27 cellular contexts compared by ENCODE assay signal in genomic region chr1:116795482-116795829, GRCh38. TPM values are rescaled to one million over a fixed set of nuclear protein-coding genes. Genes with fewer than 3 reads are reported as not detected.
DNase-seq lines count a peak whose midpoint lies in the region; ATAC-seq and TF ChIP-seq lines count a peak whose summit lies in the region.
"Had no signal": no experiment of that assay in that cellular context is flagged by ENCODE, and none has a peak within 500 bp of the region (broad histone marks: within the 10 kb centered on the region; RNA-seq: fewer than 3 reads in every experiment).

No MANE protein-coding gene starts in this region.

- H3K27ac ChIP-seq in BLaER1 treated with 17β-estradiol and CSF1 and Interleukin-3, amounts not matched to agents 10 nM and 100 nM, result peak overlapping the region in 3 of 11 experiments; percentile 35 to 64 (median 56); a peak in 6 of 22 replicates
- no peak overlapping the region for H3K27ac ChIP-seq in OCI-LY7 (ENCODE audit: low read depth, low read length, poor library complexity, severe bottlenecking)
- H3K27ac ChIP-seq: PC-9, SJCRH30 had no signal

- BruUV-seq in OCI-LY7 (replicated peaks; lab: Mats Ljungman, UMichigan), result no TSS peak

- intact Hi-C loops in OCI-LY7 (cut with micrococcal nuclease; ENCODE audit: unreplicated experiment), result no loop called here

- H3K27ac Mint-ChIP-seq in central memory CD8-positive, alpha-beta T cell (ENCODE audit: low read depth), result peak overlapping the region; percentile 85
- H3K27ac Mint-ChIP-seq in natural killer cell treated with Interleukin-12 subunit alpha and Interleukin-12 subunit beta and Interleukin-15 and Interleukin-18, amount 100 ng/mL, for 72 hours, result peak overlapping the region; percentile 69 to 88
- H3K27ac Mint-ChIP-seq: GM23338, HFFc6 had no signal

- H3K4me3 Mint-ChIP-seq in central memory CD8-positive, alpha-beta T cell, result no peak overlapping the region
- no peak overlapping the region for H3K4me3 Mint-ChIP-seq in natural killer cell treated with Interleukin-12 subunit alpha and Interleukin-12 subunit beta and Interleukin-15 and Interleukin-18, amount 100 ng/mL, for 72 hours
- H3K4me3 Mint-ChIP-seq: GM23338, HFFc6 had no signal

- H3K9me3 ChIP-seq in BLaER1 treated with 17β-estradiol and CSF1 and Interleukin-3, amounts not matched to agents 10 nM and 100 nM (replicated peaks in 1 of 11), result peaks cover 0 to 12% (median 0%) of the 10 kb centered on the region in 11 experiments; a peak in 6 of 22 replicates
- H3K9me3 ChIP-seq in OCI-LY7 (ENCODE audit: low read length), result no peaks in the 10 kb centered on the region
- H3K9me3 ChIP-seq: HAP-1, SJCRH30 had no signal

- DNase-seq in OCI-LY7 (ENCODE audit: low spot score), result no peak
- no peak for DNase-seq in central memory CD8-positive, alpha-beta T cell (ENCODE audit: low spot score in 2 of 2)
- no peak for DNase-seq in natural killer cell treated with Interleukin-12 subunit alpha and Interleukin-12 subunit beta and Interleukin-15 and Interleukin-18, amount 100 ng/mL, for 72 hours (ENCODE audit: low spot score)
- no peak for DNase-seq in DMS153 treated with DMSO at 0.1 percent for 48 hours (lab: John Stamatoyannopoulos, UW; ENCODE audit: unreplicated experiment)
- DNase-seq in NCI-H2107 treated with DMSO at 0.1 percent for 48 hours (lab: John Stamatoyannopoulos, UW; ENCODE audit: unreplicated experiment), result no peak
- no peak for DNase-seq in AML-193 (lab: John Stamatoyannopoulos, UW)
- DNase-seq: DMS153, HFFc6, NCI-H1105 treated with DMSO at 0.1 percent for 48 hours, NCI-H146, NCI-H1930, NCI-H2107, NCI-H446, NCI-H524 treated with DMSO at 0.1 percent for 48 hours, NCI-H774, PC-9, SJCRH30 had no signal

- H3K36me3 ChIP-seq in BLaER1 treated with 17β-estradiol and CSF1 and Interleukin-3, amounts not matched to agents 10 nM and 100 nM, result no peaks in the 10 kb centered on the region
- no peaks in the 10 kb centered on the region for H3K36me3 ChIP-seq in OCI-LY7 (ENCODE audit: insufficient read depth, low read length)
- H3K36me3 ChIP-seq: HAP-1, SJCRH30 had no signal

- peaks cover 11% of the 10 kb centered on the region for H3K36me3 Mint-ChIP-seq in central memory CD8-positive, alpha-beta T cell (ENCODE audit: insufficient read depth)
- H3K36me3 Mint-ChIP-seq in natural killer cell treated with Interleukin-12 subunit alpha and Interleukin-12 subunit beta and Interleukin-15 and Interleukin-18, amount 100 ng/mL, for 72 hours, result peaks cover 12% of the 10 kb centered on the region

- no peaks in the 10 kb centered on the region for H3K27me3 ChIP-seq in BLaER1 treated with 17β-estradiol and CSF1 and Interleukin-3, amounts not matched to agents 10 nM and 100 nM
- H3K27me3 ChIP-seq: SJCRH30 had no signal

- CTCF ChIA-PET in OCI-LY7 (lab: Charles Lee; ENCODE audit: unreplicated experiment), result no interaction called here

- no peak overlapping the region for H2AFZ ChIP-seq in OCI-LY7 (ENCODE audit: low read length)
- H2AFZ ChIP-seq: PC-9 had no signal

- ATAC-seq in central memory CD8-positive, alpha-beta T cell (replicated peaks; ENCODE audit: extremely low read depth, poor library complexity, severe bottlenecking), result no peak
- ATAC-seq in natural killer cell treated with Interleukin-12 subunit alpha and Interleukin-12 subunit beta and Interleukin-15 and Interleukin-18, amount 100 ng/mL, for 72 hours, result no peak
- ATAC-seq in GM21526 (IDR thresholded peaks at IDR 0.05; ENCODE audit: low FRiP score, unreplicated experiment), result no peak
- ATAC-seq: GM23338, Right ventricle myocardium inferior, SK-N-SH treated with all-trans-retinoic acid at 6 μM for 48 hours had no signal

- no peaks in the 10 kb centered on the region for H3K9me3 Mint-ChIP-seq in central memory CD8-positive, alpha-beta T cell
- no peaks in the 10 kb centered on the region for H3K9me3 Mint-ChIP-seq in natural killer cell treated with Interleukin-12 subunit alpha and Interleukin-12 subunit beta and Interleukin-15 and Interleukin-18, amount 100 ng/mL, for 72 hours
- H3K9me3 Mint-ChIP-seq: HFFc6 had no signal

- no peaks in the 10 kb centered on the region for H3K79me2 ChIP-seq in OCI-LY7 (ENCODE audit: insufficient read depth, low read depth, low read length)

- no peaks in the 10 kb centered on the region for H3K27me3 Mint-ChIP-seq in central memory CD8-positive, alpha-beta T cell
- H3K27me3 Mint-ChIP-seq in natural killer cell treated with Interleukin-12 subunit alpha and Interleukin-12 subunit beta and Interleukin-15 and Interleukin-18, amount 100 ng/mL, for 72 hours, result no peaks in the 10 kb centered on the region

- H3K9me2 ChIP-seq in OCI-LY7 (ENCODE audit: insufficient read depth, low read length), result no peaks in the 10 kb centered on the region

- no peaks in the 10 kb centered on the region; a peak in 2 of 22 replicates for H4K20me1 ChIP-seq in BLaER1 treated with 17β-estradiol and CSF1 and Interleukin-3, amounts not matched to agents 10 nM and 100 nM
- no peaks in the 10 kb centered on the region for H4K20me1 ChIP-seq in OCI-LY7 (ENCODE audit: insufficient read depth, low read length)

- peaks cover 17 to 38% (median 25%) of the 10 kb centered on the region in 10 experiments; a peak in 19 of 20 replicates for H3K4me1 ChIP-seq in BLaER1 treated with 17β-estradiol and CSF1 and Interleukin-3, amounts not matched to agents 10 nM and 100 nM
- peaks cover 27% of the 10 kb centered on the region for H3K4me1 ChIP-seq in OCI-LY7 (ENCODE audit: insufficient read depth, low read length, poor library complexity, severe bottlenecking)
- H3K4me1 ChIP-seq: HAP-1, SJCRH30 had no signal

- peak overlapping the region in 8 of 11 experiments; percentile 2 to 86 (median 73); a peak in 13 of 22 replicates for H3K4me2 ChIP-seq in BLaER1 treated with 17β-estradiol and CSF1 and Interleukin-3, amounts not matched to agents 10 nM and 100 nM
- peak overlapping the region; percentile 34 for H3K4me2 ChIP-seq in OCI-LY7 (ENCODE audit: low read length)
- H3K4me2 ChIP-seq: PC-9 had no signal

- POLR2A ChIA-PET in OCI-LY7 (lab: Charles Lee), result interaction anchor here (0.6 to 0.7 kb wide), 2 partner anchors 20 to 24 kb away, joined by 3 read pairs; no protein-coding TSS in a partner anchor

- peaks cover 74% of the 10 kb centered on the region for H3K4me1 Mint-ChIP-seq in central memory CD8-positive, alpha-beta T cell
- H3K4me1 Mint-ChIP-seq in natural killer cell treated with Interleukin-12 subunit alpha and Interleukin-12 subunit beta and Interleukin-15 and Interleukin-18, amount 100 ng/mL, for 72 hours (ENCODE audit: low read depth in 2 of 2), result peaks cover 60 to 77% of the 10 kb centered on the region in 2 donors

- H3K9ac ChIP-seq in BLaER1 treated with 17β-estradiol and CSF1 and Interleukin-3, amounts not matched to agents 10 nM and 100 nM, result peak overlapping the region in 1 of 11 experiments; percentile 37; a peak in 1 of 22 replicates

- H3K4me3 ChIP-seq in BLaER1 treated with 17β-estradiol and CSF1 and Interleukin-3, amounts not matched to agents 10 nM and 100 nM, result no peak overlapping the region
- no peak overlapping the region for H3K4me3 ChIP-seq in OCI-LY7 (ENCODE audit: low read depth, low read length, poor library complexity, severe bottlenecking)
- H3K4me3 ChIP-seq: GM23338, HAP-1, PC-9, SJCRH30 had no signal

- TF ChIP-seq CTCF in OCI-LY7 (conservative IDR thresholded peaks at IDR 0.05; ENCODE audit: low read length), result no peak

RNA-seq across cellular contexts. Expression of gene CD2, which starts 41.2 kb away (rescaled TPM):
- not detected in 2 replicates for total RNA-seq in OCI-LY7 (2014; rRNA removed; shearing (Covaris generic))
- not detected in 2 replicates for total RNA-seq in OCI-LY7 (2022)
- 100 to 1,000 TPM in 1 of 2 donors, 10 to 100 TPM in 1; 71.4 to 140 TPM for total RNA-seq in natural killer cell treated with Interleukin-12 subunit alpha and Interleukin-12 subunit beta and Interleukin-15 and Interleukin-18, amount 100 ng/mL, for 72 hours
- total RNA-seq: GM23338, HFFc6, HT-29, LHCN-M2, MCF 10A, PC-9, RPMI7951, SJCRH30 had no signal

Comparison
In these comparisons a context has a peak if more than half of its experiments do, and no peak if none do; other contexts are left out.
1. RNA of gene CD2, which starts 41.2 kb away (total RNA-seq): 71.4 to 140 TPM in natural killer cell treated with Interleukin-12 subunit alpha and Interleukin-12 subunit beta and Interleukin-15 and Interleukin-18, amount 100 ng/mL, for 72 hours; not detected in OCI-LY7; every median in the first group is over 10 times any median in the second.